9 cellular contexts compared by ENCODE assay signal in genomic region chr2:205563646-205564045, GRCh38.
DNase-seq lines count a peak whose midpoint lies in the region; ATAC-seq and TF ChIP-seq lines count a peak whose summit lies in the region.
"Had no signal": no experiment of that assay in that cellular context is flagged by ENCODE, and none has a peak within 500 bp of the region (broad histone marks: within the 10 kb centered on the region; RNA-seq: fewer than 3 reads in every experiment).

No MANE protein-coding gene starts in this region.

- peak; percentile 62 for TF ChIP-seq CTCF in NB4 (IDR thresholded peaks at IDR 0.05; ENCODE audit: low read depth, low read length)
- TF ChIP-seq CTCF in endodermal cell (conservative IDR thresholded peaks at IDR 0.05): peak; percentile 95
- TF ChIP-seq CTCF in progenitor cell of endocrine pancreas (IDR thresholded peaks at IDR 0.05; ENCODE audit: unreplicated experiment): peak; percentile 33

- DNase-seq in DMS 273 (lab: John Stamatoyannopoulos, UW; ENCODE audit: unreplicated experiment) (peak; percentile 47), DMS 273 treated with DMSO at 0.1 percent for 48 hours (lab: John Stamatoyannopoulos, UW) (no peak), NB4 (ENCODE audit: low read depth) (peak; percentile 42), endodermal cell (peak; percentile 84), progenitor cell of endocrine pancreas (ENCODE audit: low spot score, unreplicated experiment) (no peak), DMS79 (lab: John Stamatoyannopoulos, UW) (no peak)
- no peak for DNase-seq in NK-92 treated with Interleukin-12 subunit alpha and Interleukin-12 subunit beta, amount 100 ng/mL, for 24 hours (lab: John Stamatoyannopoulos, UW)

- no peaks in the 10 kb centered on the region for H3K27me3 ChIP-seq in endodermal cell (ENCODE audit: control insufficient read depth, insufficient read depth, low read length, poor library complexity, severe bottlenecking)

- H3K36me3 Mint-ChIP-seq in endodermal cell (ENCODE audit: low read depth) (no peaks in the 10 kb centered on the region), progenitor cell of endocrine pancreas (ENCODE audit: insufficient read depth) (peaks cover 1% of the 10 kb centered on the region)
- H3K36me3 Mint-ChIP-seq: memory B cell had no signal

- no peaks in the 10 kb centered on the region for H3K36me3 ChIP-seq in endodermal cell (ENCODE audit: control insufficient read depth, insufficient read depth, low read length)

- H3K4me3 ChIP-seq in NB4 (ENCODE audit: low read depth, low read length) (no peak overlapping the region), endodermal cell (ENCODE audit: low read length) (no peak overlapping the region)

- no peaks in the 10 kb centered on the region for H3K9me3 ChIP-seq in endodermal cell (ENCODE audit: control insufficient read depth, low read length)

- TF ChIP-seq POLR2A in NB4 (IDR thresholded peaks at IDR 0.05; ENCODE audit: extremely low read depth, insufficient read length): no peak

- 40% methylated on average over 2 of the region's 2 CpGs; no CpG with 5 or more reads in 1 of the 2 experiments for WGBS in endodermal cell (ENCODE audit: insufficient coverage in 1 of 2, insufficient read length in 1 of 2), 2 experiments

- no peak for ATAC-seq in HG03097 (IDR thresholded peaks at IDR 0.05; ENCODE audit: low FRiP score, unreplicated experiment)

- H3K9me3 Mint-ChIP-seq in endodermal cell: no peaks in the 10 kb centered on the region
- no peaks in the 10 kb centered on the region for H3K9me3 Mint-ChIP-seq in progenitor cell of endocrine pancreas (ENCODE audit: low read depth)
- H3K9me3 Mint-ChIP-seq: memory B cell had no signal

- H3K4me1 ChIP-seq in endodermal cell (ENCODE audit: control insufficient read depth, insufficient read depth, low read length): peaks cover 2% of the 10 kb centered on the region

- H3K9ac ChIP-seq in endodermal cell (ENCODE audit: extremely low read depth, low read length, poor library complexity, severe bottlenecking): no peak overlapping the region

- no peak overlapping the region for H3K4me3 Mint-ChIP-seq in endodermal cell
- H3K4me3 Mint-ChIP-seq in progenitor cell of endocrine pancreas (ENCODE audit: low read depth): no peak overlapping the region
- H3K4me3 Mint-ChIP-seq: memory B cell had no signal

- H3K4me1 Mint-ChIP-seq in endodermal cell (no peaks in the 10 kb centered on the region), progenitor cell of endocrine pancreas (ENCODE audit: low read depth) (no peaks in the 10 kb centered on the region)
- H3K4me1 Mint-ChIP-seq: memory B cell had no signal

- H3K27ac ChIP-seq in endodermal cell (ENCODE audit: low read depth, low read length): no peak overlapping the region

- H3K27me3 Mint-ChIP-seq in endodermal cell (ENCODE audit: insufficient read depth) (peaks cover 2% of the 10 kb centered on the region), progenitor cell of endocrine pancreas (no peaks in the 10 kb centered on the region)

- no peak overlapping the region for H3K27ac Mint-ChIP-seq in endodermal cell
- no peak overlapping the region for H3K27ac Mint-ChIP-seq in progenitor cell of endocrine pancreas
- H3K27ac Mint-ChIP-seq: memory B cell had no signal

Comparison
In these comparisons a context has a peak if more than half of its experiments do, and no peak if none do; other contexts are left out.
1. DNase-seq: peak in DMS 273 (single experiment), NB4 (single experiment) and endodermal cell (single experiment); none in DMS 273 treated with DMSO at 0.1 percent for 48 hours (single experiment), progenitor cell of endocrine pancreas (single experiment), NK-92 treated with Interleukin-12 subunit alpha and Interleukin-12 subunit beta, amount 100 ng/mL, for 24 hours (single experiment) and DMS79 (single experiment).
2. CTCF ChIP-seq: peak in every context shown above with its lines; median percentile 95 in endodermal cell; 62 in NB4; 33 in progenitor cell of endocrine pancreas.